In genomic region chr14:24297190-24297964, GRCh38 we compare ENCODE assay signal across 8 cellular contexts. TPM values are rescaled to one million over a fixed set of nuclear protein-coding genes. Genes with fewer than 3 reads are reported as not detected.
DNase-seq lines count a peak whose midpoint lies in the region; ATAC-seq and TF ChIP-seq lines count a peak whose summit lies in the region.

No MANE protein-coding gene starts in this region.

- no peak overlapping the region for H2AFZ ChIP-seq in GM23338

- TF ChIP-seq CTCF in GM23338 (conservative IDR thresholded peaks at IDR 0.05; ENCODE audit: low read depth in 2 of 2), result peak; percentile 56 to 70
- TF ChIP-seq CTCF in astrocyte of the cerebellum (IDR thresholded peaks at IDR 0.05; ENCODE audit: low read depth, low read length, missing control alignments), result peak; percentile 60

- no peak overlapping the region for H3K27ac Mint-ChIP-seq in GM23338
- H3K27ac Mint-ChIP-seq in memory B cell, result peak overlapping the region; percentile 83

- H3K36me3 Mint-ChIP-seq in GM23338 (ENCODE audit: low read depth) (peaks cover 15% of the 10 kb centered on the region), memory B cell (peaks cover 22% of the 10 kb centered on the region)

- peaks cover 2% of the 10 kb centered on the region for H3K36me3 ChIP-seq in GM23338 (ENCODE audit: insufficient read depth)

- peaks cover 13% of the 10 kb centered on the region for H3K79me2 ChIP-seq in GM23338 (replicated peaks; ENCODE audit: insufficient read depth)

- peak overlapping the region; percentile 14; the same call in 1 of the 3 replicates for H3K4me3 Mint-ChIP-seq in GM23338
- no peak overlapping the region for H3K4me3 Mint-ChIP-seq in memory B cell

- H3K27me3 Mint-ChIP-seq in GM23338 (ENCODE audit: insufficient read depth, low read depth, poor library complexity) (peaks cover 13% of the 10 kb centered on the region), memory B cell (no peaks in the 10 kb centered on the region)

- in situ Hi-C loops in astrocyte of the cerebellum (cut with HindIII; ENCODE audit: low sequenced_read_pairs), result no loop called here

- H3K27ac ChIP-seq in GM23338 (ENCODE audit: low read depth), result 0 out of 2 replicates have a peak overlapping the region, but pooled peaks have one; percentile 28

- H3K27me3 ChIP-seq in GM23338 (ENCODE audit: insufficient read depth), result no peaks in the 10 kb centered on the region

- H3K4me2 ChIP-seq in GM23338, result no peak overlapping the region

- no peaks in the 10 kb centered on the region for H3K9me2 ChIP-seq in GM23338 (ENCODE audit: insufficient read depth)

- intact Hi-C loops in head of caudate nucleus (cut with DNase I), result loop anchor here (5.0 kb wide), 1 partner anchor 55 kb away; the partner anchor contains the start of gene TINF2

- H3F3A ChIP-seq in GM23338 (replicated peaks; ENCODE audit: low read depth), result peaks cover 7% of the 10 kb centered on the region

- H3K4me3 ChIP-seq in GM23338 (no peak overlapping the region), astrocyte of the cerebellum (ENCODE audit: low read depth, low read length) (no peak overlapping the region)

- ATAC-seq in GM23338, result peak; percentile 45
- no peak for ATAC-seq in memory B cell (ENCODE audit: low read depth)

- peaks cover 12% of the 10 kb centered on the region; the same call in 1 of the 2 replicates for H4K20me1 ChIP-seq in GM23338 (replicated peaks; ENCODE audit: insufficient read depth)

- H3K4me1 ChIP-seq in GM23338 (ENCODE audit: insufficient read depth), result peaks cover 16% of the 10 kb centered on the region; the same call in 1 of the 2 replicates

- DNase-seq in NCI-H748 treated with DMSO at 0.1 percent for 48 hours (lab: John Stamatoyannopoulos, UW) (peak; percentile 18), NCI-H748 (lab: John Stamatoyannopoulos, UW; ENCODE audit: unreplicated experiment) (no peak), GM23338 (ENCODE audit: low spot score) (peak; percentile 84), NCI-H1105 (lab: John Stamatoyannopoulos, UW) (peak; percentile 8), astrocyte of the cerebellum (ENCODE audit: low read depth) (no peak), memory B cell (ENCODE audit: low spot score in 2 of 2) (no peak), head of caudate nucleus (no peak)
- no peak for DNase-seq in activated CD4-positive, alpha-beta T cell treated with anti-CD3 and anti-CD28 coated beads for 48 hours

- H3K4me1 Mint-ChIP-seq in GM23338, result peaks cover 21% of the 10 kb centered on the region
- peaks cover 36% of the 10 kb centered on the region for H3K4me1 Mint-ChIP-seq in memory B cell

- H3K9me3 Mint-ChIP-seq in GM23338 (peaks cover 2% of the 10 kb centered on the region; the same call in 1 of the 3 replicates), memory B cell (no peaks in the 10 kb centered on the region)

TF ChIP-seq in GM23338, 12 proteins besides CTCF, POLR2A, EP300 and RAD21 (continues in another document):
- TF ChIP-seq JUNB (IDR thresholded peaks at IDR 0.05; ENCODE audit: unreplicated experiment) (no peak), ETS1 (IDR thresholded peaks at IDR 0.05) (no peak), EZH2 (IDR thresholded peaks at IDR 0.05; ENCODE audit: low read depth, unreplicated experiment) (no peak), CREB1 (CRISPR knock-in tag; IDR thresholded peaks at IDR 0.05; ENCODE audit: low read depth) (no peak), STAT1 (IDR thresholded peaks at IDR 0.05; ENCODE audit: unreplicated experiment) (no peak), ZNF331 (CRISPR knock-in tag; IDR thresholded peaks at IDR 0.05; ENCODE audit: low read depth) (no peak), REST (IDR thresholded peaks at IDR 0.05; ENCODE audit: unreplicated experiment) (no peak), EZH2phosphoT487 (IDR thresholded peaks at IDR 0.05; ENCODE audit: unreplicated experiment) (no peak), ZNF114 (CRISPR knock-in tag; IDR thresholded peaks at IDR 0.05) (no peak), POLR2AphosphoS5 (IDR thresholded peaks at IDR 0.05; ENCODE audit: low read depth) (no peak), NANOG (IDR thresholded peaks at IDR 0.05; ENCODE audit: borderline replicate concordance) (no peak)

RNA-seq across cellular contexts. Expression of gene DHRS1, which starts 2.2 kb away (rescaled TPM):
- 15.4 and 22.7 TPM in 2 replicates for total RNA-seq in GM23338 (2014; rRNA removed; shearing (Covaris generic))
- 15.0 and 15.4 TPM in 2 replicates for polyA plus RNA-seq in GM23338 (2016; fragmentation: Nextera tagmentation; extraction: Ambion mirVana)

RNA-seq across cellular contexts. Expression of gene NOP9, which starts 2.3 kb away (rescaled TPM):
- total RNA-seq in GM23338 (2014; rRNA removed; shearing (Covaris generic)), result 32.4 and 32.8 TPM in 2 replicates
- 7.9 and 8.2 TPM in 2 replicates for polyA plus RNA-seq in GM23338 (2016; fragmentation: Nextera tagmentation; extraction: Ambion mirVana)

RNA-seq across cellular contexts. Expression of gene CIDEB, which starts 10.4 kb away (rescaled TPM):
- total RNA-seq in GM23338 (2014; rRNA removed; shearing (Covaris generic)), result 4.6 and 8.9 TPM in 2 replicates
- 3.4 and 5.0 TPM in 2 replicates for polyA plus RNA-seq in GM23338 (2016; fragmentation: Nextera tagmentation; extraction: Ambion mirVana)

RNA-seq across cellular contexts. Expression of gene LTB4R2, which starts 12.6 kb away (rescaled TPM):
- 6.4 and 12.6 TPM in 2 replicates for total RNA-seq in GM23338 (2014; rRNA removed; shearing (Covaris generic))
- 0.40 and 0.47 TPM in 2 replicates for polyA plus RNA-seq in GM23338 (2016; fragmentation: Nextera tagmentation; extraction: Ambion mirVana)

RNA-seq across cellular contexts. Expression of gene LTB4R, which starts 13.9 kb away (rescaled TPM):
- 4.7 and 7.9 TPM in 2 replicates for total RNA-seq in GM23338 (2014; rRNA removed; shearing (Covaris generic))
- polyA plus RNA-seq in GM23338 (2016; fragmentation: Nextera tagmentation; extraction: Ambion mirVana), result 2.1 TPM in 2 replicates

Comparison
In these comparisons a context has a peak if more than half of its experiments do, and no peak if none do; other contexts are left out.
1. DNase-seq: peak in NCI-H748 treated with DMSO at 0.1 percent for 48 hours (single experiment), GM23338 (single experiment) and NCI-H1105 (single experiment); none in NCI-H748 (single experiment), astrocyte of the cerebellum (single experiment), memory B cell (0 of 2), head of caudate nucleus (0 of 42) and activated CD4-positive, alpha-beta T cell treated with anti-CD3 and anti-CD28 coated beads for 48 hours (single experiment).